ENCODE assay signal across 4 cellular contexts in genomic region chr11:106070606-106071005, GRCh38.
TF ChIP-seq lines count a peak whose summit lies in the region.

No MANE protein-coding gene starts in this region.

TF ChIP-seq in SK-N-SH treated with all-trans-retinoic acid at 6 μM for 48 hours, 23 proteins besides CTCF, POLR2A, EP300 and RAD21:
- TF ChIP-seq TCF4 (CRISPR knock-in tag; IDR thresholded peaks at IDR 0.05; ENCODE audit: borderline replicate concordance) (no peak), ZNF8 (CRISPR knock-in tag; IDR thresholded peaks at IDR 0.05) (peak; percentile 94)
TF ChIP-seq in SK-N-SH treated with all-trans-retinoic acid at 6 μM for 48 hours: peak in this region for 1.

TF ChIP-seq in SK-N-SH, 30 proteins besides CTCF, POLR2A, EP300 and RAD21:
- TF ChIP-seq FOXM1 (IDR thresholded peaks at IDR 0.05; ENCODE audit: low read depth), result no peak
- TF ChIP-seq PBX3 (IDR thresholded peaks at IDR 0.05), result no peak

TF ChIP-seq in WTC11, 78 proteins besides CTCF, POLR2A, EP300 and RAD21:
- TF ChIP-seq GABPB1 (CRISPR knock-in tag; IDR thresholded peaks at IDR 0.05) (peak; percentile 90), ZNF416 (CRISPR knock-in tag; IDR thresholded peaks at IDR 0.05) (no peak)

TF ChIP-seq in HepG2, 621 proteins besides CTCF, POLR2A, EP300 and RAD21 (continues in another document):
- TF ChIP-seq ZFP82 (CRISPR knock-in tag; IDR thresholded peaks at IDR 0.05; ENCODE audit: borderline replicate concordance), result no peak
- TF ChIP-seq ZNF564 (CRISPR knock-in tag; IDR thresholded peaks at IDR 0.05), result no peak
- TF ChIP-seq DMTF1 (CRISPR knock-in tag; IDR thresholded peaks at IDR 0.05), result no peak
- TF ChIP-seq REL (CRISPR knock-in tag; conservative IDR thresholded peaks at IDR 0.05), result no peak
- no peak for TF ChIP-seq ZNF691 (CRISPR knock-in tag; IDR thresholded peaks at IDR 0.05; ENCODE audit: borderline replicate concordance, low read depth)
- TF ChIP-seq MEIS2 (CRISPR knock-in tag; IDR thresholded peaks at IDR 0.05), result no peak
- TF ChIP-seq HOMEZ (CRISPR knock-in tag; IDR thresholded peaks at IDR 0.05; ENCODE audit: low read depth), result 0 out of 2 replicates have a peak, but pooled peaks have one; percentile 21
- TF ChIP-seq EHMT2 (IDR thresholded peaks at IDR 0.05; ENCODE audit: borderline replicate concordance, low read depth, low read length), result no peak
- TF ChIP-seq RNF2 (conservative IDR thresholded peaks at IDR 0.05; ENCODE audit: low read depth), result no peak
- TF ChIP-seq ZNF629 (CRISPR knock-in tag; conservative IDR thresholded peaks at IDR 0.05), result no peak
- TF ChIP-seq GATA4 (IDR thresholded peaks at IDR 0.05; ENCODE audit: borderline replicate concordance, low read depth), result no peak
- no peak for TF ChIP-seq SP2 (CRISPR knock-in tag; IDR thresholded peaks at IDR 0.05)
- TF ChIP-seq NFKB2 (CRISPR knock-in tag; IDR thresholded peaks at IDR 0.05; ENCODE audit: borderline replicate concordance), result no peak
- no peak for TF ChIP-seq HNF4A (CRISPR knock-in tag; IDR thresholded peaks at IDR 0.05)
- TF ChIP-seq MTA1 (CRISPR knock-in tag; IDR thresholded peaks at IDR 0.05; ENCODE audit: borderline replicate concordance), result no peak
- peak; percentile 56; the same call in 1 of the 2 replicates for TF ChIP-seq KDM1A (CRISPR knock-in tag; IDR thresholded peaks at IDR 0.05)
- TF ChIP-seq RAD51 (IDR thresholded peaks at IDR 0.05; ENCODE audit: borderline replicate concordance), result no peak
- TF ChIP-seq ZNF20 (CRISPR knock-in tag; IDR thresholded peaks at IDR 0.05), result no peak
- TF ChIP-seq AGO1 (IDR thresholded peaks at IDR 0.05; ENCODE audit: low read depth, low read length, poor library complexity, severe bottlenecking), result no peak
- TF ChIP-seq ETV5 (CRISPR knock-in tag; IDR thresholded peaks at IDR 0.05; ENCODE audit: borderline replicate concordance), result no peak
- no peak for TF ChIP-seq ZNF549 (CRISPR knock-in tag; IDR thresholded peaks at IDR 0.05)
- TF ChIP-seq HES4 (CRISPR knock-in tag; IDR thresholded peaks at IDR 0.05; ENCODE audit: borderline replicate concordance), result no peak
- TF ChIP-seq ZNF101 (CRISPR knock-in tag; IDR thresholded peaks at IDR 0.05; ENCODE audit: borderline replicate concordance, low read depth), result no peak
- TF ChIP-seq HCFC1 (IDR thresholded peaks at IDR 0.05; ENCODE audit: low read depth, low read length), result no peak
- TF ChIP-seq ZNF430 (CRISPR knock-in tag; IDR thresholded peaks at IDR 0.05), result no peak
- TF ChIP-seq ZNF776 (CRISPR knock-in tag; IDR thresholded peaks at IDR 0.05), result no peak
- TF ChIP-seq ATF4 (CRISPR knock-in tag; IDR thresholded peaks at IDR 0.05), result peak in 1 of 2 experiments; percentile 92; a peak in 2 of 4 replicates
- TF ChIP-seq HOXA3 (CRISPR knock-in tag; IDR thresholded peaks at IDR 0.05), result no peak
- TF ChIP-seq ZNF83 (CRISPR knock-in tag; IDR thresholded peaks at IDR 0.05; ENCODE audit: borderline replicate concordance), result no peak
- TF ChIP-seq EZH2 (conservative IDR thresholded peaks at IDR 0.05; ENCODE audit: low read depth, low read length), result no peak
- no peak for TF ChIP-seq TEF (CRISPR knock-in tag; IDR thresholded peaks at IDR 0.05)
- no peak for TF ChIP-seq ZBTB37 (CRISPR knock-in tag; IDR thresholded peaks at IDR 0.05)
- TF ChIP-seq ZNF878 (CRISPR knock-in tag; IDR thresholded peaks at IDR 0.05), result no peak
- TF ChIP-seq ZNF251 (CRISPR knock-in tag; IDR thresholded peaks at IDR 0.05), result no peak
- TF ChIP-seq FOXP1 (IDR thresholded peaks at IDR 0.05), result 0 out of 2 replicates have a peak, but pooled peaks have one; percentile 12
- no peak for TF ChIP-seq FOXP1 (CRISPR knock-in tag; IDR thresholded peaks at IDR 0.05)
- TF ChIP-seq ZBTB20 (CRISPR knock-in tag; IDR thresholded peaks at IDR 0.05; ENCODE audit: borderline replicate concordance, low read depth), result no peak
- no peak for TF ChIP-seq NR2F2 (IDR thresholded peaks at IDR 0.05; ENCODE audit: borderline replicate concordance, low read depth)
- no peak for TF ChIP-seq ZNF724P (CRISPR knock-in tag; IDR thresholded peaks at IDR 0.05; ENCODE audit: borderline replicate concordance)
- no peak for TF ChIP-seq ZNF317 (CRISPR knock-in tag; IDR thresholded peaks at IDR 0.05)
- TF ChIP-seq ZNF354B (CRISPR knock-in tag; IDR thresholded peaks at IDR 0.05), result no peak
- TF ChIP-seq ZNF546 (CRISPR knock-in tag; conservative IDR thresholded peaks at IDR 0.05), result no peak
- no peak for TF ChIP-seq SAFB2 (CRISPR knock-in tag; IDR thresholded peaks at IDR 0.05; ENCODE audit: borderline replicate concordance, low read depth)
- TF ChIP-seq ZNF616 (CRISPR knock-in tag; IDR thresholded peaks at IDR 0.05; ENCODE audit: low read depth), result no peak
- no peak for TF ChIP-seq YEATS2 (CRISPR knock-in tag; IDR thresholded peaks at IDR 0.05; ENCODE audit: borderline replicate concordance)
- 0 out of 2 replicates have a peak, but pooled peaks have one; percentile 8 for TF ChIP-seq FOXA3 (CRISPR knock-in tag; IDR thresholded peaks at IDR 0.05)
- no peak for TF ChIP-seq ZBTB26 (CRISPR knock-in tag; IDR thresholded peaks at IDR 0.05; ENCODE audit: borderline replicate concordance)
- no peak for TF ChIP-seq KLF15 (CRISPR knock-in tag; IDR thresholded peaks at IDR 0.05; ENCODE audit: borderline replicate concordance)
- TF ChIP-seq CEBPB (IDR thresholded peaks at IDR 0.05; ENCODE audit: borderline replicate concordance, low read depth, low read length), result peak; percentile 96
- peak; percentile 81 for TF ChIP-seq CEBPG (CRISPR knock-in tag; IDR thresholded peaks at IDR 0.05)
- TF ChIP-seq ZNF781 (CRISPR knock-in tag; IDR thresholded peaks at IDR 0.05; ENCODE audit: borderline replicate concordance, not compliant biosample characterization), result no peak
- TF ChIP-seq SRSF9 (IDR thresholded peaks at IDR 0.05; ENCODE audit: borderline replicate concordance, insufficient read depth, low read depth, low read length, poor library complexity, severe bottlenecking), result no peak
- no peak for TF ChIP-seq MAX (IDR thresholded peaks at IDR 0.05)
- TF ChIP-seq HMG20A (CRISPR knock-in tag; IDR thresholded peaks at IDR 0.05; ENCODE audit: borderline replicate concordance), result no peak
- TF ChIP-seq ZNF644 (CRISPR knock-in tag; IDR thresholded peaks at IDR 0.05; ENCODE audit: low read depth), result 0 out of 2 replicates have a peak, but pooled peaks have one; percentile 43
- no peak for TF ChIP-seq ARNT (IDR thresholded peaks at IDR 0.05)
- no peak for TF ChIP-seq CBX5 (CRISPR knock-in tag; IDR thresholded peaks at IDR 0.05; ENCODE audit: borderline replicate concordance)
- no peak for TF ChIP-seq SP4 (CRISPR knock-in tag; IDR thresholded peaks at IDR 0.05)
- no peak for TF ChIP-seq KLF6 (CRISPR knock-in tag; IDR thresholded peaks at IDR 0.05)
- no peak for TF ChIP-seq REXO4 (CRISPR knock-in tag; IDR thresholded peaks at IDR 0.05; ENCODE audit: borderline replicate concordance)
- no peak for TF ChIP-seq BCL3 (CRISPR knock-in tag; IDR thresholded peaks at IDR 0.05)
- no peak for TF ChIP-seq MZF1 (CRISPR knock-in tag; IDR thresholded peaks at IDR 0.05; ENCODE audit: borderline replicate concordance)
- no peak for TF ChIP-seq MATR3 (CRISPR knock-in tag; IDR thresholded peaks at IDR 0.05)
- no peak for TF ChIP-seq CHCHD3 (CRISPR knock-in tag; IDR thresholded peaks at IDR 0.05)
- TF ChIP-seq SNAI1 (CRISPR knock-in tag; IDR thresholded peaks at IDR 0.05; ENCODE audit: borderline replicate concordance), result no peak
- no peak for TF ChIP-seq NBN (conservative IDR thresholded peaks at IDR 0.05)
- TF ChIP-seq ATM (IDR thresholded peaks at IDR 0.05; ENCODE audit: borderline replicate concordance), result no peak
